In genomic region chr15:71716990-71717389, GRCh38 we compare ENCODE assay signal across 15 cellular contexts.
DNase-seq lines count a peak whose midpoint lies in the region; ATAC-seq and TF ChIP-seq lines count a peak whose summit lies in the region.
"Had no signal": no experiment of that assay in that cellular context is flagged by ENCODE, and none has a peak within 500 bp of the region (broad histone marks: within the 10 kb centered on the region; RNA-seq: fewer than 3 reads in every experiment).

No MANE protein-coding gene starts in this region.

- intact Hi-C loops in upper lobe of right lung (cut with DNase I) (no loop called here), ovary (cut with DNase I) (no loop called here)

- ATAC-seq in esophagus mucosa (peak; percentile 27), upper lobe of right lung (no peak), HG02938 (IDR thresholded peaks at IDR 0.05; ENCODE audit: unreplicated experiment) (no peak), GM21526 (IDR thresholded peaks at IDR 0.05; ENCODE audit: low FRiP score, unreplicated experiment) (no peak)

- DNase-seq in EH (ENCODE audit: low read depth) (peak; percentile 60), RWPE1 (ENCODE audit: low spot score) (peak; percentile 26), renal cortical epithelial cell (ENCODE audit: low read depth) (peak; percentile 71), upper lobe of right lung (no peak), ovary (no peak)
- DNase-seq: activated gamma-delta T cell, DMS153, NCI-H1105, occipital lobe, SW 1271, testis had no signal

- H3K27ac ChIP-seq in RWPE1 (no peak overlapping the region), upper lobe of right lung (no peak overlapping the region), ovary (no peak overlapping the region)
- H3K27ac ChIP-seq: cardiac muscle cell, testis had no signal

- TF ChIP-seq POLR2A in ovary (IDR thresholded peaks at IDR 0.05): no peak

- H3K4me3 ChIP-seq in upper lobe of right lung (no peak overlapping the region), ovary (no peak overlapping the region)
- H3K4me3 ChIP-seq: cardiac muscle cell, testis had no signal

- no peak for TF ChIP-seq EP300 in ovary (IDR thresholded peaks at IDR 0.05)

- POLR2A ChIA-PET in RWPE1 (lab: Yijun Ruan, JAX; ENCODE audit: low non-redundant PET): no interaction called here

- H3K27me3 ChIP-seq in upper lobe of right lung (no peaks in the 10 kb centered on the region), ovary (no peaks in the 10 kb centered on the region)
- H3K27me3 ChIP-seq: cardiac muscle cell, testis had no signal

- no peaks in the 10 kb centered on the region for H3K4me1 ChIP-seq in upper lobe of right lung
- no peaks in the 10 kb centered on the region for H3K4me1 ChIP-seq in ovary (ENCODE audit: insufficient read depth)
- H3K4me1 ChIP-seq: testis had no signal

- H3K9me3 ChIP-seq in upper lobe of right lung (no peaks in the 10 kb centered on the region), ovary (no peaks in the 10 kb centered on the region)
- H3K9me3 ChIP-seq: testis had no signal

- no peak for TF ChIP-seq CTCF in RWPE1 (conservative IDR thresholded peaks at IDR 0.05; ENCODE audit: low read depth)
- TF ChIP-seq CTCF in upper lobe of right lung (IDR thresholded peaks at IDR 0.05): no peak
- TF ChIP-seq CTCF in ovary (IDR thresholded peaks at IDR 0.05): no peak

- H3K36me3 ChIP-seq in upper lobe of right lung (no peaks in the 10 kb centered on the region), ovary (no peaks in the 10 kb centered on the region)
- H3K36me3 ChIP-seq: cardiac muscle cell had no signal

- CTCF ChIA-PET in RWPE1 (lab: Yijun Ruan, JAX): no interaction called here

Comparison
In these comparisons a context has a peak if more than half of its experiments do, and no peak if none do; other contexts are left out.
1. DNase-seq: peak in EH (single experiment), RWPE1 (single experiment) and renal cortical epithelial cell (single experiment); none in upper lobe of right lung (single experiment) and ovary (0 of 5).